1 cellular context compared by ENCODE assay signal in the genomic region with DNA sequence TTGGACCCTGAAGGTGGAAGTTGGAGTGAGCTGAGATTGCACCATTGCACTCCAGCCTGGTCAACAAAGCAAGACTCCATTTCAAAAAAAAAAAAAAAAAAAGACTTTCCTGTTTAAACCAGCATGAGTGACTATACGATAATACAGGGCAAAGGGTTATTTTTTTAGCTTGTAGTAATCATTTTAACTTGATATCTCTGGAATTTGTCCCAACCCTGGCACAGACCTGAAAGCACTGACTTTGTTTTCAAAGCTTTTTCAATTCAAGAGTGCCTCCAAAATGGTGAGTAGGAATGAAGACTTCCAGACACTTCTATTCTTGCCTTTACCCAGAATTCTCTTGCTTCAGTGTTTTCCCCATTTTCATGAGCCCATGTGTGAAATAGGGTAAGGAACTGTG.
TF ChIP-seq lines count a peak whose summit lies in the region.

No MANE protein-coding gene starts in this region.

TF ChIP-seq in SK-N-SH, 30 proteins besides CTCF, POLR2A, EP300 and RAD21 (continued from another document):
- TF ChIP-seq, protein P1, sequence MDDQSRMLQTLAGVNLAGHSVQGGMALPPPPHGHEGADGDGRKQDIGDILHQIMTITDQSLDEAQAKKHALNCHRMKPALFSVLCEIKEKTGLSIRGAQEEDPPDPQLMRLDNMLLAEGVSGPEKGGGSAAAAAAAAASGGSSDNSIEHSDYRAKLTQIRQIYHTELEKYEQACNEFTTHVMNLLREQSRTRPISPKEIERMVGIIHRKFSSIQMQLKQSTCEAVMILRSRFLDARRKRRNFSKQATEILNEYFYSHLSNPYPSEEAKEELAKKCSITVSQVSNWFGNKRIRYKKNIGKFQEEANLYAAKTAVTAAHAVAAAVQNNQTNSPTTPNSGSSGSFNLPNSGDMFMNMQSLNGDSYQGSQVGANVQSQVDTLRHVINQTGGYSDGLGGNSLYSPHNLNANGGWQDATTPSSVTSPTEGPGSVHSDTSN (IDR thresholded peaks at IDR 0.05): no peak
- no peak for TF ChIP-seq TEAD4 (IDR thresholded peaks at IDR 0.05; ENCODE audit: borderline replicate concordance, insufficient read depth)
- TF ChIP-seq MXI1 (IDR thresholded peaks at IDR 0.05; ENCODE audit: low read depth, low read length): no peak
- TF ChIP-seq, protein P2, sequence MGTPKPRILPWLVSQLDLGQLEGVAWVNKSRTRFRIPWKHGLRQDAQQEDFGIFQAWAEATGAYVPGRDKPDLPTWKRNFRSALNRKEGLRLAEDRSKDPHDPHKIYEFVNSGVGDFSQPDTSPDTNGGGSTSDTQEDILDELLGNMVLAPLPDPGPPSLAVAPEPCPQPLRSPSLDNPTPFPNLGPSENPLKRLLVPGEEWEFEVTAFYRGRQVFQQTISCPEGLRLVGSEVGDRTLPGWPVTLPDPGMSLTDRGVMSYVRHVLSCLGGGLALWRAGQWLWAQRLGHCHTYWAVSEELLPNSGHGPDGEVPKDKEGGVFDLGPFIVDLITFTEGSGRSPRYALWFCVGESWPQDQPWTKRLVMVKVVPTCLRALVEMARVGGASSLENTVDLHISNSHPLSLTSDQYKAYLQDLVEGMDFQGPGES (IDR thresholded peaks at IDR 0.05; ENCODE audit: low read depth, low read length): no peak
- TF ChIP-seq ELF1 (IDR thresholded peaks at IDR 0.05): no peak
- TF ChIP-seq, protein P3, sequence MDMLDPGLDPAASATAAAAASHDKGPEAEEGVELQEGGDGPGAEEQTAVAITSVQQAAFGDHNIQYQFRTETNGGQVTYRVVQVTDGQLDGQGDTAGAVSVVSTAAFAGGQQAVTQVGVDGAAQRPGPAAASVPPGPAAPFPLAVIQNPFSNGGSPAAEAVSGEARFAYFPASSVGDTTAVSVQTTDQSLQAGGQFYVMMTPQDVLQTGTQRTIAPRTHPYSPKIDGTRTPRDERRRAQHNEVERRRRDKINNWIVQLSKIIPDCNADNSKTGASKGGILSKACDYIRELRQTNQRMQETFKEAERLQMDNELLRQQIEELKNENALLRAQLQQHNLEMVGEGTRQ (IDR thresholded peaks at IDR 0.05; ENCODE audit: borderline replicate concordance, low read depth, low read length): no peak
- TF ChIP-seq, protein P4, sequence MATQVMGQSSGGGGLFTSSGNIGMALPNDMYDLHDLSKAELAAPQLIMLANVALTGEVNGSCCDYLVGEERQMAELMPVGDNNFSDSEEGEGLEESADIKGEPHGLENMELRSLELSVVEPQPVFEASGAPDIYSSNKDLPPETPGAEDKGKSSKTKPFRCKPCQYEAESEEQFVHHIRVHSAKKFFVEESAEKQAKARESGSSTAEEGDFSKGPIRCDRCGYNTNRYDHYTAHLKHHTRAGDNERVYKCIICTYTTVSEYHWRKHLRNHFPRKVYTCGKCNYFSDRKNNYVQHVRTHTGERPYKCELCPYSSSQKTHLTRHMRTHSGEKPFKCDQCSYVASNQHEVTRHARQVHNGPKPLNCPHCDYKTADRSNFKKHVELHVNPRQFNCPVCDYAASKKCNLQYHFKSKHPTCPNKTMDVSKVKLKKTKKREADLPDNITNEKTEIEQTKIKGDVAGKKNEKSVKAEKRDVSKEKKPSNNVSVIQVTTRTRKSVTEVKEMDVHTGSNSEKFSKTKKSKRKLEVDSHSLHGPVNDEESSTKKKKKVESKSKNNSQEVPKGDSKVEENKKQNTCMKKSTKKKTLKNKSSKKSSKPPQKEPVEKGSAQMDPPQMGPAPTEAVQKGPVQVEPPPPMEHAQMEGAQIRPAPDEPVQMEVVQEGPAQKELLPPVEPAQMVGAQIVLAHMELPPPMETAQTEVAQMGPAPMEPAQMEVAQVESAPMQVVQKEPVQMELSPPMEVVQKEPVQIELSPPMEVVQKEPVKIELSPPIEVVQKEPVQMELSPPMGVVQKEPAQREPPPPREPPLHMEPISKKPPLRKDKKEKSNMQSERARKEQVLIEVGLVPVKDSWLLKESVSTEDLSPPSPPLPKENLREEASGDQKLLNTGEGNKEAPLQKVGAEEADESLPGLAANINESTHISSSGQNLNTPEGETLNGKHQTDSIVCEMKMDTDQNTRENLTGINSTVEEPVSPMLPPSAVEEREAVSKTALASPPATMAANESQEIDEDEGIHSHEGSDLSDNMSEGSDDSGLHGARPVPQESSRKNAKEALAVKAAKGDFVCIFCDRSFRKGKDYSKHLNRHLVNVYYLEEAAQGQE (IDR thresholded peaks at IDR 0.05; ENCODE audit: low read depth, low read length): no peak
- no peak for TF ChIP-seq MEF2A (IDR thresholded peaks at IDR 0.05; ENCODE audit: borderline replicate concordance, low read depth)
TF ChIP-seq in SK-N-SH: peak in this region for 0.
